In the genomic region with DNA sequence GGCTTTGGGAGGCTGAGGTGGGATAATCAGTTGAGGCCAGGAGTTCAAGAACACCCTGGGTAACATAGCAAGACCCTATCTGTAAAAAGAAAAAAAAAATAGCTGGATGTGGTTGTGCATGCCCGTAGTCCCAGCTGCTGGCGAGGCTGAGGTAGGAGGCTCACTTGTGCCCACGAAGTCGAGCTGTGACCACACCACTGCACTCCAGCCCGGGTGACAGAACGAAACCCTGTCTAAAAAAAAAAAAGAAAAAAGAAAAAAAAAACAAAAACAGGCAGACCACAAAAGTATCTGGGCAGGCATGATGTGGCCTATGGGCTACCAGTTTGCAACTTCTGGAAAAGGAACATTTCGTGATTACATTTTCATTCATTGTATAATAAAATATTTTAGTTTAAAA, we compare ENCODE assay signal across 1 cellular context.
TF ChIP-seq lines count a peak whose summit lies in the region.

No MANE protein-coding gene starts in this region.

TF ChIP-seq in WTC11, 78 proteins besides CTCF, POLR2A, EP300 and RAD21 (continued from another document):
- TF ChIP-seq, protein P1, sequence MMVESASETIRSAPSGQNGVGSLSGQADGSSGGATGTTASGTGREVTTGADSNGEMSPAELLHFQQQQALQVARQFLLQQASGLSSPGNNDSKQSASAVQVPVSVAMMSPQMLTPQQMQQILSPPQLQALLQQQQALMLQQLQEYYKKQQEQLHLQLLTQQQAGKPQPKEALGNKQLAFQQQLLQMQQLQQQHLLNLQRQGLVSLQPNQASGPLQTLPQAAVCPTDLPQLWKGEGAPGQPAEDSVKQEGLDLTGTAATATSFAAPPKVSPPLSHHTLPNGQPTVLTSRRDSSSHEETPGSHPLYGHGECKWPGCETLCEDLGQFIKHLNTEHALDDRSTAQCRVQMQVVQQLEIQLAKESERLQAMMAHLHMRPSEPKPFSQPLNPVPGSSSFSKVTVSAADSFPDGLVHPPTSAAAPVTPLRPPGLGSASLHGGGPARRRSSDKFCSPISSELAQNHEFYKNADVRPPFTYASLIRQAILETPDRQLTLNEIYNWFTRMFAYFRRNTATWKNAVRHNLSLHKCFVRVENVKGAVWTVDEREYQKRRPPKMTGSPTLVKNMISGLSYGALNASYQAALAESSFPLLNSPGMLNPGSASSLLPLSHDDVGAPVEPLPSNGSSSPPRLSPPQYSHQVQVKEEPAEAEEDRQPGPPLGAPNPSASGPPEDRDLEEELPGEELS (CRISPR knock-in tag; IDR thresholded peaks at IDR 0.05) = no peak
- TF ChIP-seq, protein P2, sequence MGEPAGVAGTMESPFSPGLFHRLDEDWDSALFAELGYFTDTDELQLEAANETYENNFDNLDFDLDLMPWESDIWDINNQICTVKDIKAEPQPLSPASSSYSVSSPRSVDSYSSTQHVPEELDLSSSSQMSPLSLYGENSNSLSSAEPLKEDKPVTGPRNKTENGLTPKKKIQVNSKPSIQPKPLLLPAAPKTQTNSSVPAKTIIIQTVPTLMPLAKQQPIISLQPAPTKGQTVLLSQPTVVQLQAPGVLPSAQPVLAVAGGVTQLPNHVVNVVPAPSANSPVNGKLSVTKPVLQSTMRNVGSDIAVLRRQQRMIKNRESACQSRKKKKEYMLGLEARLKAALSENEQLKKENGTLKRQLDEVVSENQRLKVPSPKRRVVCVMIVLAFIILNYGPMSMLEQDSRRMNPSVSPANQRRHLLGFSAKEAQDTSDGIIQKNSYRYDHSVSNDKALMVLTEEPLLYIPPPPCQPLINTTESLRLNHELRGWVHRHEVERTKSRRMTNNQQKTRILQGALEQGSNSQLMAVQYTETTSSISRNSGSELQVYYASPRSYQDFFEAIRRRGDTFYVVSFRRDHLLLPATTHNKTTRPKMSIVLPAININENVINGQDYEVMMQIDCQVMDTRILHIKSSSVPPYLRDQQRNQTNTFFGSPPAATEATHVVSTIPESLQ (CRISPR knock-in tag; IDR thresholded peaks at IDR 0.05) = no peak
- TF ChIP-seq, protein P3, sequence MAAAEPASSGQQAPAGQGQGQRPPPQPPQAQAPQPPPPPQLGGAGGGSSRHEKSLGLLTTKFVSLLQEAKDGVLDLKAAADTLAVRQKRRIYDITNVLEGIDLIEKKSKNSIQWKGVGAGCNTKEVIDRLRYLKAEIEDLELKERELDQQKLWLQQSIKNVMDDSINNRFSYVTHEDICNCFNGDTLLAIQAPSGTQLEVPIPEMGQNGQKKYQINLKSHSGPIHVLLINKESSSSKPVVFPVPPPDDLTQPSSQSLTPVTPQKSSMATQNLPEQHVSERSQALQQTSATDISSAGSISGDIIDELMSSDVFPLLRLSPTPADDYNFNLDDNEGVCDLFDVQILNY (CRISPR knock-in tag; IDR thresholded peaks at IDR 0.05) = no peak
- TF ChIP-seq SP1 (CRISPR knock-in tag; conservative IDR thresholded peaks at IDR 0.05) = no peak
- TF ChIP-seq ZNF232 (CRISPR knock-in tag; IDR thresholded peaks at IDR 0.05) = no peak
TF ChIP-seq in WTC11: peak in this region for 0.
